Comparison of ENCODE assay signal across 18 cellular contexts in the genomic region with DNA sequence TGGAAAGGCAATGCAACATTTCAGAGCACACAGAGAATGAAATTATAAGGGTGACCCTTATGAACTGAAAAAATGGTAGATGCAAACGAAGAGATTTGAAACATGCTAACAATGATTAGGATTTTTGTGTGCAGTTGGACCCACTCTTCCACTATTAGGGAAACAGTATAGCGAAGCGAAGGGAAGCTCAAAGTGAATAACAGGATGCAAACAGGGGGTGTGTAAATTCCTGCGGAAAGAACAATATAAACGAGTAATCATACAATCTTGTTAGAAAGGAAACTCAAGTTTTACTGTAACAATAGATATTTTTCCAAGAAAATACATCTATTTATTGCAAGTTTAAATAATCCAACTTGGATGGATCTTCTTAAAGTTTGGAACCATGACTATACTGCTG.
"Had no signal": no experiment of that assay in that cellular context is flagged by ENCODE, and none has a peak within 500 bp of the region (broad histone marks: within the 10 kb centered on the region; RNA-seq: fewer than 3 reads in every experiment).

No MANE protein-coding gene starts in this region.

- H3K27ac ChIP-seq: body of pancreas, foreskin keratinocyte, parathyroid adenoma, testis had no signal

- FAIRE-seq: colon had no signal

- H3K4me1 ChIP-seq: parathyroid adenoma, testis had no signal

- H3K4me3 ChIP-seq: body of pancreas, skin epidermis, testis had no signal

- H3K9ac ChIP-seq: parathyroid adenoma had no signal

- DNase-seq: activated B cell treated with CpG ODN at 0.5 μM for 24 hours; activated CD4-positive, alpha-beta T cell treated with anti-CD3 and anti-CD28 coated beads, Interleukin-2, amount 10 ng/mL, durations not matched to agents 24 days and 14 days; activated CD8-positive, alpha-beta memory T cell treated with anti-CD3 and anti-CD28 coated beads, Interleukin-2, amount 50 U/mL, for 4 hours; activated CD8-positive, alpha-beta T cell treated with anti-CD3 and anti-CD28 coated beads, Interleukin-2, amount 10 ng/mL, durations not matched to agents 7 days and 5 days; activated gamma-delta T cell; activated T-cell treated with anti-CD3 and anti-CD28 coated beads, Interleukin-2, amount 50 U/mL, for 48 hours; amniotic stem cell; body of pancreas; caudate nucleus; foreskin keratinocyte; glutamatergic neuron; mesenchymal stem cell; naive thymus-derived CD8-positive, alpha-beta T cell; stimulated activated naive CD8-positive, alpha-beta T cell treated with anti-CD3 and anti-CD28 coated beads, Interleukin-15, amount 100 ng/mL, for 72 hours; testis had no signal

- H2AFZ ChIP-seq: parathyroid adenoma had no signal

- ATAC-seq: activated CD8-positive, alpha-beta T cell treated with anti-CD3 and anti-CD28 coated beads, Interleukin-2, amount 10 ng/mL, durations not matched to agents 7 days and 5 days; body of pancreas; foreskin keratinocyte; naive thymus-derived CD8-positive, alpha-beta T cell; stimulated activated naive CD8-positive, alpha-beta T cell treated with anti-CD3 and anti-CD28 coated beads, Interleukin-15, amount 100 ng/mL, for 72 hours had no signal

- H3K9me3 ChIP-seq: body of pancreas, testis had no signal

- H3K27me3 ChIP-seq: body of pancreas, foreskin keratinocyte, testis had no signal
